ENCODE assay signal across 22 cellular contexts in genomic region chr12:84658877-84659276, GRCh38.
DNase-seq lines count a peak whose midpoint lies in the region; ATAC-seq and TF ChIP-seq lines count a peak whose summit lies in the region.
"Had no signal": no experiment of that assay in that cellular context is flagged by ENCODE, and none has a peak within 500 bp of the region (broad histone marks: within the 10 kb centered on the region; RNA-seq: fewer than 3 reads in every experiment).

No MANE protein-coding gene starts in this region.

- no peaks in the 10 kb centered on the region for H3K79me2 ChIP-seq in mesendoderm (ENCODE audit: control insufficient read depth, insufficient read depth, low read length)
- no peaks in the 10 kb centered on the region for H3K79me2 ChIP-seq in mammary epithelial cell (ENCODE audit: insufficient read depth, low read length)

- H3K27ac ChIP-seq in mesendoderm (ENCODE audit: low read depth, low read length) = no peak overlapping the region
- no peak overlapping the region for H3K27ac ChIP-seq in uterus
- H3K27ac ChIP-seq in mammary epithelial cell (ENCODE audit: insufficient read depth, low read depth, low read length) = no peak overlapping the region
- H3K27ac ChIP-seq in lower lobe of right lung = no peak overlapping the region
- H3K27ac ChIP-seq: BLaER1, Peyer's patch had no signal

- no peak overlapping the region for H4K5ac ChIP-seq in mesendoderm (ENCODE audit: low read length)

- in situ Hi-C loops in mammary epithelial cell (cut with MboI; ENCODE audit: low sequenced_read_pairs in 2 of 2) = no loop called here

- H3K4me1 ChIP-seq in mesendoderm (ENCODE audit: control insufficient read depth, low read depth, low read length) (no peaks in the 10 kb centered on the region), uterus (no peaks in the 10 kb centered on the region), mammary epithelial cell (ENCODE audit: insufficient read depth, low read length) (no peaks in the 10 kb centered on the region), lower lobe of right lung (no peaks in the 10 kb centered on the region)
- H3K4me1 ChIP-seq: Peyer's patch had no signal

- H3K9me3 ChIP-seq in uterus (no peaks in the 10 kb centered on the region), mammary epithelial cell (replicated peaks; ENCODE audit: insufficient read depth, low read length) (no peaks in the 10 kb centered on the region), lower lobe of right lung (no peaks in the 10 kb centered on the region)
- H3K9me3 ChIP-seq: BLaER1, Peyer's patch had no signal

- H2BK15ac ChIP-seq in mesendoderm (replicated peaks; ENCODE audit: low read depth) = no peak overlapping the region

- H3K79me1 ChIP-seq in mesendoderm (ENCODE audit: low read length) = no peaks in the 10 kb centered on the region

- TF ChIP-seq CTCF in uterus (IDR thresholded peaks at IDR 0.05) (no peak), mammary epithelial cell (conservative IDR thresholded peaks at IDR 0.05 in 1 of 2, IDR thresholded peaks at IDR 0.05 in 1 of 2; ENCODE audit: extremely low read depth in 1 of 2, insufficient read depth in 1 of 2, low read depth in 1 of 2, low read length in 2 of 2) (no peak), lower lobe of right lung (IDR thresholded peaks at IDR 0.05) (no peak)

- dilution Hi-C loops in mammary epithelial cell (cut with HindIII; ENCODE audit: low sequenced_read_pairs) = no loop called here

- WGBS in mesendoderm (ENCODE audit: extremely low coverage, insufficient coverage, low lambda C conversion rate) = no CpG with 5 or more reads among the region's 2 CpGs
- WGBS in mammary epithelial cell (ENCODE audit: low coverage, missing lambda C conversion rate) = 68% methylated on average over 2 of the region's 2 CpGs

- H2BK5ac ChIP-seq in mesendoderm (ENCODE audit: low read length) = no peak overlapping the region

- intact Hi-C loops in uterus (cut with DNase I; ENCODE audit: low total_unique reads) (no loop called here), mammary epithelial cell (cut with micrococcal nuclease) (no loop called here), lower lobe of right lung (cut with DNase I) (no loop called here)

- no peak overlapping the region for H3K56ac ChIP-seq in mesendoderm (ENCODE audit: low read length)

- CTCF ChIA-PET in mammary epithelial cell (lab: Charles Lee; ENCODE audit: low non-redundant PET) = no interaction called here

- no peak overlapping the region for H3K4ac ChIP-seq in mesendoderm (ENCODE audit: low read depth, low read length)

- no peak for TF ChIP-seq POLR2A in uterus (IDR thresholded peaks at IDR 0.05)

- no peak overlapping the region for H2AFZ ChIP-seq in mammary epithelial cell (ENCODE audit: low read depth, low read length)

- no peaks in the 10 kb centered on the region for H4K20me1 ChIP-seq in mammary epithelial cell (ENCODE audit: insufficient read depth, low read length)
- H4K20me1 ChIP-seq: BLaER1 had no signal

- peak; percentile 35 for DNase-seq in NCI-H82 (lab: John Stamatoyannopoulos, UW)
- DNase-seq in NCI-H82 treated with DMSO at 0.1 percent for 48 hours (lab: John Stamatoyannopoulos, UW; ENCODE audit: unreplicated experiment) = no peak
- peak; percentile 71 for DNase-seq in mesendoderm
- DNase-seq in uterus = no peak
- no peak for DNase-seq in mammary epithelial cell
- DNase-seq in RKO (ENCODE audit: low spot score) = no peak
- no peak for DNase-seq in lower lobe of right lung
- DNase-seq: DND-41, GDM1, GOT3, IMR-90, Kasumi-1, MM.1S, NCI-H1092 treated with DMSO at 0.1 percent for 48 hours, NCI-H2081 treated with DMSO at 0.1 percent for 48 hours, NCI-H446 treated with DMSO at 0.1 percent for 48 hours, Peyer's patch, SHP77 had no signal

- no peak overlapping the region for H3K18ac ChIP-seq in mesendoderm (ENCODE audit: low read length)

- H3K4me3 ChIP-seq in mesendoderm (ENCODE audit: low read length) = no peak overlapping the region
- H3K4me3 ChIP-seq in uterus = no peak overlapping the region
- no peak overlapping the region for H3K4me3 ChIP-seq in mammary epithelial cell (replicated peaks in 1 of 3; ENCODE audit: insufficient read depth in 1 of 3, low read depth in 2 of 3, low read length in 3 of 3)
- H3K4me3 ChIP-seq in lower lobe of right lung = no peak overlapping the region
- H3K4me3 ChIP-seq: BLaER1, GM12878, Peyer's patch had no signal

- no peak overlapping the region for H2BK120ac ChIP-seq in mesendoderm (ENCODE audit: low read depth, low read length)

- no peak for ATAC-seq in lower lobe of right lung
- ATAC-seq: GM12878, SK-N-SH treated with all-trans-retinoic acid at 6 μM for 48 hours had no signal

- H3K36me3 ChIP-seq in mesendoderm (ENCODE audit: control insufficient read depth, insufficient read depth, low read length) (no peaks in the 10 kb centered on the region), uterus (no peaks in the 10 kb centered on the region), mammary epithelial cell (ENCODE audit: insufficient read depth, low read length) (no peaks in the 10 kb centered on the region), lower lobe of right lung (no peaks in the 10 kb centered on the region)
- H3K36me3 ChIP-seq: BLaER1, Peyer's patch had no signal

- H3K9ac ChIP-seq in mesendoderm (ENCODE audit: low read length) = no peak overlapping the region
- no peak overlapping the region for H3K9ac ChIP-seq in mammary epithelial cell (ENCODE audit: insufficient read depth, low read length)
- H3K9ac ChIP-seq: BLaER1 had no signal

- H3K27me3 ChIP-seq in mesendoderm (ENCODE audit: insufficient read depth, low read length, poor library complexity) = no peaks in the 10 kb centered on the region
- no peaks in the 10 kb centered on the region for H3K27me3 ChIP-seq in uterus
- H3K27me3 ChIP-seq in mammary epithelial cell (ENCODE audit: insufficient read depth, low read length) = peaks cover 2% of the 10 kb centered on the region
- H3K27me3 ChIP-seq in lower lobe of right lung (ENCODE audit: low read depth) = no peaks in the 10 kb centered on the region
- H3K27me3 ChIP-seq: BLaER1, Peyer's patch had no signal

- no TSS peak for BruUV-seq in mammary epithelial cell (replicated peaks; lab: Mats Ljungman, UMichigan)

- no peak overlapping the region for H3K4me2 ChIP-seq in mesendoderm (ENCODE audit: low read length)
- no peak overlapping the region for H3K4me2 ChIP-seq in mammary epithelial cell (ENCODE audit: insufficient read depth, low read depth, low read length)
- H3K4me2 ChIP-seq: BLaER1 had no signal

- no peak overlapping the region for H3K23ac ChIP-seq in mesendoderm (ENCODE audit: low read length)

- no peak overlapping the region for H2AK5ac ChIP-seq in mesendoderm (ENCODE audit: low read length)

- no peak overlapping the region for H4K8ac ChIP-seq in mesendoderm (ENCODE audit: low read depth, low read length)

TF ChIP-seq in PFSK-1, 5 proteins besides CTCF, POLR2A, EP300 and RAD21:
- TF ChIP-seq SIN3A (IDR thresholded peaks at IDR 0.05; ENCODE audit: borderline replicate concordance, insufficient read depth, low read length) = no peak
- no peak for TF ChIP-seq POLR2AphosphoS5 (IDR thresholded peaks at IDR 0.05; ENCODE audit: low read depth, low read length)
- TF ChIP-seq REST (IDR thresholded peaks at IDR 0.05; ENCODE audit: insufficient read depth in 1 of 2, low read depth in 2 of 2, low read length in 2 of 2) = no peak
- peak; percentile 32; the same call in 1 of the 2 replicates for TF ChIP-seq TAF1 (IDR thresholded peaks at IDR 0.05; ENCODE audit: borderline replicate concordance, insufficient read depth, low read length)

Comparison
In these comparisons a context has a peak if more than half of its experiments do, and no peak if none do; other contexts are left out.
1. DNase-seq: peak in NCI-H82 (single experiment) and mesendoderm (single experiment); none in NCI-H82 treated with DMSO at 0.1 percent for 48 hours (single experiment), uterus (0 of 2), mammary epithelial cell (single experiment), RKO (single experiment) and lower lobe of right lung (single experiment).